13 cellular contexts compared by ENCODE assay signal in the genomic region with DNA sequence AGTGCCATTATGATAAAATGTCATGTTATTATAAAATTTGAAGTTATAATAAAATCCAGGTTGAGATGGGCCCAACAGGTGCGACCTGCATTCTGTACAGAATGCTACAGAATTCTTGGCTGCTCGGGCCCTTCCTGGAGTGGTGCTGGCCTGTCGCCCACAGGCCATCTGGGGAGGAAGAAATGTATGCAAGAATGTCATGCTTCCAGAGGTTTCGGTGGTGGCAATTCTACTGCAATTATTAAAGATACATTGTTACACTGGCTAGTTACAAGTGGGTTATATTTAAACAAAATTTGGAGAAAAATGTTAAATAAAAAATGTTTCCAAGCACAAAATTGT. TPM values are rescaled to one million over a fixed set of nuclear protein-coding genes. Genes with fewer than 3 reads are reported as not detected.
DNase-seq lines count a peak whose midpoint lies in the region; ATAC-seq and TF ChIP-seq lines count a peak whose summit lies in the region.
"Had no signal": no experiment of that assay in that cellular context is flagged by ENCODE, and none has a peak within 500 bp of the region (broad histone marks: within the 10 kb centered on the region; RNA-seq: fewer than 3 reads in every experiment).

No MANE protein-coding gene starts in this region.

- no peak for TF ChIP-seq RAD21 in Ishikawa (IDR thresholded peaks at IDR 0.05; ENCODE audit: low read depth)

- peaks cover 21% of the 10 kb centered on the region for H3K36me3 Mint-ChIP-seq in osteocyte (ENCODE audit: unreplicated experiment)
- H3K36me3 Mint-ChIP-seq: CD14-positive monocyte; CD8-positive, alpha-beta T cell had no signal

- TF ChIP-seq EP300 in Ishikawa (IDR thresholded peaks at IDR 0.05; ENCODE audit: borderline replicate concordance), result no peak

- peaks cover 6% of the 10 kb centered on the region for H3K9me3 Mint-ChIP-seq in osteocyte (ENCODE audit: unreplicated experiment)
- H3K9me3 Mint-ChIP-seq in stimulated activated naive CD8-positive, alpha-beta T cell treated with anti-CD3 and anti-CD28 coated beads, Interleukin-15, amount 100 ng/mL, for 72 hours, result peaks cover 17 to 18% of the 10 kb centered on the region in 2 donors

- H3K27me3 Mint-ChIP-seq in osteocyte (ENCODE audit: unreplicated experiment), result no peaks in the 10 kb centered on the region
- no peaks in the 10 kb centered on the region for H3K27me3 Mint-ChIP-seq in stimulated activated naive CD8-positive, alpha-beta T cell treated with anti-CD3 and anti-CD28 coated beads, Interleukin-15, amount 100 ng/mL, for 72 hours

- H3K27ac Mint-ChIP-seq in osteocyte (ENCODE audit: unreplicated experiment), result no peak overlapping the region
- H3K27ac Mint-ChIP-seq in stimulated activated naive CD8-positive, alpha-beta T cell treated with anti-CD3 and anti-CD28 coated beads, Interleukin-15, amount 100 ng/mL, for 72 hours, result no peak overlapping the region
- H3K27ac Mint-ChIP-seq: CD8-positive, alpha-beta T cell had no signal

- H3K4me3 Mint-ChIP-seq in osteocyte (ENCODE audit: unreplicated experiment), result no peak overlapping the region
- no peak overlapping the region for H3K4me3 Mint-ChIP-seq in stimulated activated naive CD8-positive, alpha-beta T cell treated with anti-CD3 and anti-CD28 coated beads, Interleukin-15, amount 100 ng/mL, for 72 hours
- H3K4me3 Mint-ChIP-seq: CD14-positive monocyte; CD8-positive, alpha-beta T cell had no signal

- in situ Hi-C loops in G401 (cut with HindIII; ENCODE audit: low sequenced_read_pairs), result no loop called here

- no peak for ATAC-seq in GM21390 (IDR thresholded peaks at IDR 0.05; ENCODE audit: unreplicated experiment)
- no peak for ATAC-seq in stimulated activated naive CD8-positive, alpha-beta T cell treated with anti-CD3 and anti-CD28 coated beads, Interleukin-15, amount 100 ng/mL, for 72 hours
- ATAC-seq: A549; CD8-positive, alpha-beta T cell; HepG2 had no signal

- peak; percentile 91 for DNase-seq in G401 (ENCODE audit: low spot score)
- DNase-seq in cerebellum (ENCODE audit: low spot score), result peak; percentile 81
- DNase-seq in osteocyte (ENCODE audit: extremely low spot score, unreplicated experiment), result peak; percentile 60
- DNase-seq in stimulated activated naive CD8-positive, alpha-beta T cell treated with anti-CD3 and anti-CD28 coated beads, Interleukin-15, amount 100 ng/mL, for 72 hours, result no peak
- no peak for DNase-seq in activated T-cell treated with anti-CD3 and anti-CD28 coated beads for 4 hours
- DNase-seq: COR-L47, GOT3 had no signal

- H3K4me1 Mint-ChIP-seq in osteocyte (ENCODE audit: unreplicated experiment), result peaks cover 8% of the 10 kb centered on the region
- H3K4me1 Mint-ChIP-seq in stimulated activated naive CD8-positive, alpha-beta T cell treated with anti-CD3 and anti-CD28 coated beads, Interleukin-15, amount 100 ng/mL, for 72 hours, result no peaks in the 10 kb centered on the region

- TF ChIP-seq CTCF in osteocyte (IDR thresholded peaks at IDR 0.05), result no peak

TF ChIP-seq in Ishikawa, 13 proteins besides CTCF, POLR2A, EP300 and RAD21:
- no peak for TF ChIP-seq CEBPB (IDR thresholded peaks at IDR 0.05)
- TF ChIP-seq TAF1 (IDR thresholded peaks at IDR 0.05; ENCODE audit: low read depth), result no peak
- TF ChIP-seq USF1 (IDR thresholded peaks at IDR 0.05), result no peak
- no peak for TF ChIP-seq ZBTB7A (IDR thresholded peaks at IDR 0.05; ENCODE audit: low read depth)
- peak; percentile 36; the same call in 1 of the 2 replicates for TF ChIP-seq TCF12 (IDR thresholded peaks at IDR 0.05; ENCODE audit: low read depth)
- TF ChIP-seq NFIC (IDR thresholded peaks at IDR 0.05), result 0 out of 2 replicates have a peak, but pooled peaks have one; percentile 5

RNA-seq across cellular contexts. Expression of gene RAMACL, which starts 7.3 kb away (rescaled TPM):
- total RNA-seq in G401 (2014; rRNA removed; shearing (Covaris generic)), result 4.1 and 8.0 TPM in 2 replicates
- total RNA-seq in cerebellum, result 3.5 TPM
- 2.5 and 3.6 TPM in 2 replicates for total RNA-seq in osteocyte

RNA-seq across cellular contexts. Expression of gene RPS6KA2, which starts 47.8 kb away (rescaled TPM):
- total RNA-seq in G401 (2014; rRNA removed; shearing (Covaris generic)), result 3.8 and 14.7 TPM in 2 replicates
- 16.2 TPM for total RNA-seq in cerebellum
- total RNA-seq in osteocyte, result 89.9 and 102 TPM in 2 replicates

Comparison
In these comparisons a context has a peak if more than half of its experiments do, and no peak if none do; other contexts are left out.
1. DNase-seq: peak in G401 (single experiment), cerebellum (single experiment) and osteocyte (single experiment); none in stimulated activated naive CD8-positive, alpha-beta T cell treated with anti-CD3 and anti-CD28 coated beads, Interleukin-15, amount 100 ng/mL, for 72 hours (0 of 2) and activated T-cell treated with anti-CD3 and anti-CD28 coated beads for 4 hours (single experiment).